ENCODE assay signal across 8 cellular contexts in the genomic region with DNA sequence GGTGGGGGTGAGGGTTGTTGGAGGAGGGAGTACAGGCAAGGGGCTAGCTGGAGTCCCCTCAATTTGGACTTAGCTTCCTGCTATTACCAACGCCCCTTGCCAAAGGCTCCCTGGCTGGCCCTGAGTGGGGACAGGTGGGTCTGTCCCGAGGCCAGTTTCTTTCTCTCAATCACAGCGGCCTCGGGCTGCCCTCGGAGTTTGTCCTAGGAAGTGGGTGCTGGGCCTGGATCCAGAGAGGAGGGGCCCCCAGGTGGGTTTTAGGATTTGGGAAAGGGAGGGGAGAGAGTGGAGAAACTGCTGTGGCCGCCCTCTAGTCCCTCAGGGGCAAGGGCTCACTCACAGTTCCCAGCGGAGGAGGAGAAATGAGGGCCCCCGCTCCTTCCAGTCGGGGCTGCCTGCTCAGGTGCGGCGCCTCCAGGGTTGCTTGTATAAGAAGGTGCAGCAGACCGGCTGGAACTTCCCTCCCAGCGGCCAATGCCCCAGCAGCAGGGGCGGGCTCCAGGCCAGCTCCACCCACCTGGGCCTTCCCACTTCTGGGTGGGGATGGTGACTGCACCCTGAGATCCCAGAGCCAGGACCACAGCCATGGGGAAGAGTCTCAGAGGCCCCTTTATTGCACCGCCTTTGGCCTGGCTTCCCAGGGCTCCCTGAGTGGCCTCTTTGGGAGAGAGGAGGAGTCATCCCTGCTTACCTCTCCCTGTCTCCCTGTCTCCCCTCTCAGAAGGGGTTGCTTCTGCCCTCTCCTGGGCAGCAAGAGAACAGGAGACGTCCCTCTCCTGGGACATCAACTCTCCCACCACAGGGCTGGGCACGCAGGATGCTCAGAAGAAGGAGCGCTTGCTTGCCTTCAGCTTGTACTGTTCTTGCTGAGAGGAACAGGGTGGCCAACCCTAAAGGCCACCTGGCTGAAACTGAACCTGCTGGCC.
A peak's percentile ranks its signal among the peaks of the same experiment; 100 is the strongest.
DNase-seq lines count a peak whose midpoint lies in the region; ATAC-seq and TF ChIP-seq lines count a peak whose summit lies in the region.

No MANE protein-coding gene starts in this region.

- intact Hi-C loops in cardiac septum (cut with DNase I) (no loop called here), left ventricle myocardium superior (cut with micrococcal nuclease) (no loop called here), uterus (cut with DNase I; ENCODE audit: low total_unique reads) (no loop called here)

- H3K4me3 ChIP-seq in astrocyte of the spinal cord (ENCODE audit: low read depth, low read length), result no peak overlapping the region
- H3K4me3 ChIP-seq in uterus, result no peak overlapping the region

- TF ChIP-seq CTCF in astrocyte of the spinal cord (IDR thresholded peaks at IDR 0.05; ENCODE audit: low read depth, low read length), result peak; percentile 63
- no peak for TF ChIP-seq CTCF in uterus (IDR thresholded peaks at IDR 0.05)

- no peak overlapping the region for H3K27ac ChIP-seq in uterus

- DNase-seq in cardiac septum (ENCODE audit: low spot score) (peak; percentile 72), left ventricle myocardium superior (no peak), NCI-H146 treated with DMSO at 0.1 percent for 48 hours (lab: John Stamatoyannopoulos, UW; ENCODE audit: unreplicated experiment) (peak; percentile 62), astrocyte of the spinal cord (ENCODE audit: low read depth, low spot score) (peak; percentile 51), left lobe of liver (ENCODE audit: low spot score) (peak; percentile 45), uterus (no peak)

- in situ Hi-C loops in astrocyte of the spinal cord (cut with HindIII; ENCODE audit: low sequenced_read_pairs), result no loop called here

- no peaks in the 10 kb centered on the region for H3K9me3 ChIP-seq in uterus

- H3K36me3 ChIP-seq in uterus, result no peaks in the 10 kb centered on the region

- H3K27me3 ChIP-seq in uterus, result peaks cover 0 to 4% of the 10 kb centered on the region in 2 donors

- peaks cover 0 to 17% of the 10 kb centered on the region in 2 donors for H3K4me1 ChIP-seq in uterus

- TF ChIP-seq POLR2A in uterus (IDR thresholded peaks at IDR 0.05), result no peak

- ATAC-seq in left ventricle myocardium superior, result no peak
- peak; percentile 15 for ATAC-seq in left lobe of liver
- ATAC-seq in GM19463 (IDR thresholded peaks at IDR 0.05; ENCODE audit: unreplicated experiment), result no peak
- ATAC-seq in HG03196 (IDR thresholded peaks at IDR 0.05; ENCODE audit: unreplicated experiment), result no peak

Comparison
In these comparisons a context has a peak if more than half of its experiments do, and no peak if none do; other contexts are left out.
1. DNase-seq: peak in cardiac septum (single experiment), NCI-H146 treated with DMSO at 0.1 percent for 48 hours (single experiment), astrocyte of the spinal cord (single experiment) and left lobe of liver (single experiment); none in left ventricle myocardium superior (single experiment) and uterus (0 of 2).